Comparison of ENCODE assay signal across 25 cellular contexts in the genomic region with DNA sequence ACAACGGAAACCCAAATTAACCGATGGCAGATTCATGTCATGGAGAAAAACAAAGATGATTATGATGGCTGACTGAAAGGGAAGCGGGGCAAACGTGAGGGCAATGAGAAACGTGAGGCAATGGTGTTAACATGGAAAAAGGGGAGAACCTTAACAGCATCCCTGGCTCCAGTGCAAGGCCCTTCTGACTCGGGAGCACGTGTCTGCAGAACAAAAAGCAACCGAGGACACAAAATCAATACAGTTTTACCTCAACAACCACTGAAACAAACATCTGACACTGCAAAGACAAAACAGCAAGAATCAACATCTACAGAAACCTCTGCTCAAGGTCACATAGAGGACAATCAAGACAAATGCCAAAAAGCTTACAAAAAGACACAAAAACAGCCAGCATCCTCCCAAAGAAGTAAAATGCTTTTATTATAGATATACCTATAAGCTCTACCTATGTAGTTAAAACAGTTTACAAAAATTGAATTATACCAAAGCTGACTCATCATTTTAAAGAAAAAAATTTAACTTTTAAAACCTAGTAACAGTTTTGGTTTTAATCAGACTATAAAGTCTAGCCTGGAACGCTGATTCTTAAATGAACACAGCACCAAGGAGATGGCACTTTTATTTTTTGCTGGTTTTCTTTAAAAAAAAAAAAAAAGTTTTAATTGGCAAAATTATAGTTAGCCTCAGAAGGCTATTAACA. TPM values are rescaled to one million over a fixed set of nuclear protein-coding genes. Genes with fewer than 3 reads are reported as not detected.
"Had no signal": no experiment of that assay in that cellular context is flagged by ENCODE, and none has a peak within 500 bp of the region (broad histone marks: within the 10 kb centered on the region; RNA-seq: fewer than 3 reads in every experiment).

No MANE protein-coding gene starts in this region.

- DNase-seq: Kasumi-1, KG1, MV-4-11, NCI-H1048, NCI-H1105, NCI-H1417, NCI-H1436 treated with DMSO at 0.1 percent for 48 hours, NCI-H1694, NCI-H187 treated with DMSO at 0.1 percent for 48 hours, NCI-H2029 treated with DMSO at 0.1 percent for 48 hours, NCI-H2171 treated with DMSO at 0.1 percent for 48 hours, NCI-H345, NCI-H446 treated with DMSO at 0.1 percent for 48 hours, NCI-H510A treated with DMSO at 0.1 percent for 48 hours, NCI-H526, NCI-H748 treated with DMSO at 0.1 percent for 48 hours, SHP77 treated with DMSO at 0.1 percent for 48 hours, SJCRH30, T-helper 1 cell, T-helper 17 cell had no signal

- H3K27me3 ChIP-seq: SJCRH30 had no signal

- ATAC-seq: SK-N-SH treated with all-trans-retinoic acid at 6 μM for 48 hours, T-helper 17 cell had no signal

- H3K27ac Mint-ChIP-seq: T-helper 17 cell had no signal

- H3K4me1 ChIP-seq: SJCRH30 had no signal

- H3K4me3 ChIP-seq: SJCRH30 had no signal

- FAIRE-seq: RCC 7860 had no signal

- H3K4me3 Mint-ChIP-seq: T-helper 17 cell had no signal

- H3K9me3 ChIP-seq: SJCRH30 had no signal

- H3K27ac ChIP-seq: RWPE1, SJCRH30 had no signal

RNA-seq across cellular contexts. Expression of gene SMLR1, which starts 43.1 kb away (rescaled TPM):
- total RNA-seq: HT1080, M059J, SJCRH30, T-helper 17 cell had no signal
